Comparison of ENCODE assay signal across 10 cellular contexts in the genomic region with DNA sequence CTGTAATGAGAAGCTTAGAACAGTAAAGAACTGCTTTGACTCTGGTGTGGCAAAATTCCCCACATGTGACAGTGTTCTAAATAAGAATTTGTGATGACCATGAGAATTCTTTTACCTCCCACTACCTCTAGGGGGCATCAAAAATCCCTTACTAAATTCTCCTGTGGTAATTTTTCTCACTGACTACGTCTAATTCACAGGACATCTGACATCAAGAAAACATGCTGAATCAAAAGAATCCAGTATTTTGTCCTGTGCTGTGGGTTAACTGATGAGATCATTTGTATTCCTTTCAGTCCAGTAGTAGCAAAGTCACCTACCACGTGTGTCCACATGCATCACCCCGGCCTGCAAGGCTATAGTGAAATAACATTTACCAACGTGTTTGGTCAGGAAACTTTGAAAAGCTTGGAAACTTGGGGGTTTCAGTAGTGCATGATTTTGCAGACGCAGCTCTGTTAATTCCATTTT.
DNase-seq lines count a peak whose midpoint lies in the region; ATAC-seq and TF ChIP-seq lines count a peak whose summit lies in the region.
"Had no signal": no experiment of that assay in that cellular context is flagged by ENCODE, and none has a peak within 500 bp of the region (broad histone marks: within the 10 kb centered on the region; RNA-seq: fewer than 3 reads in every experiment).

No MANE protein-coding gene starts in this region.

- no peak overlapping the region for H3K27ac ChIP-seq in right lobe of liver
- H3K27ac ChIP-seq: SJSA1 had no signal

- no peaks in the 10 kb centered on the region for H3K9me3 ChIP-seq in right lobe of liver
- H3K9me3 ChIP-seq: SJSA1 had no signal

- peaks cover 0 to 7% (median 0%) of the 10 kb centered on the region in 4 donors for H3K36me3 ChIP-seq in right lobe of liver
- H3K36me3 ChIP-seq: SJSA1 had no signal

- ATAC-seq in GM21360 (IDR thresholded peaks at IDR 0.05; ENCODE audit: unreplicated experiment) (peak; percentile 63), right lobe of liver (peak; percentile 67 to 83 (median 77))

- DNase-seq in Caki2 (ENCODE audit: low read depth) (peak; percentile 58), NCI-H460 (ENCODE audit: extremely low read depth, low read depth) (peak; percentile 46), cerebellar cortex (ENCODE audit: low spot score) (peak; percentile 58), right lobe of liver (no peak), NCI-H1105 treated with DMSO at 0.1 percent for 48 hours (lab: John Stamatoyannopoulos, UW) (no peak), NCI-H524 treated with DMSO at 0.1 percent for 48 hours (lab: John Stamatoyannopoulos, UW) (no peak)
- no peak for DNase-seq in activated CD4-positive, alpha-beta memory T cell treated with anti-CD3 and anti-CD28 coated beads, Interleukin-2, amount 10 ng/mL, durations not matched to agents 7 days and 5 days
- DNase-seq: naive B cell had no signal

- no peaks in the 10 kb centered on the region for H3K4me1 ChIP-seq in right lobe of liver
- H3K4me1 ChIP-seq: SJSA1 had no signal

- no peak overlapping the region for H3K4me3 Mint-ChIP-seq in activated CD4-positive, alpha-beta memory T cell treated with anti-CD3 and anti-CD28 coated beads, Interleukin-2, amount 10 ng/mL, durations not matched to agents 7 days and 5 days
- H3K4me3 Mint-ChIP-seq: naive B cell had no signal

- TF ChIP-seq POLR2A in right lobe of liver (IDR thresholded peaks at IDR 0.05): no peak

- WGBS in right lobe of liver (ENCODE audit: insufficient coverage, low coverage, low lambda C conversion rate, missing lambda C conversion rate): 64% methylated on average over 5 of the region's 5 CpGs

- intact Hi-C loops in right lobe of liver (cut with DNase I): no loop called here

- H3K27me3 ChIP-seq in right lobe of liver: no peaks in the 10 kb centered on the region
- H3K27me3 ChIP-seq: SJSA1 had no signal

- in situ Hi-C loops in Caki2 (cut with HindIII; ENCODE audit: low pct_unique_long_range_greater_than_20kb, low sequenced_read_pairs): no loop called here

- no peak overlapping the region for H3K4me3 ChIP-seq in right lobe of liver
- H3K4me3 ChIP-seq: SJSA1 had no signal

- no peaks in the 10 kb centered on the region for H3K9me3 Mint-ChIP-seq in activated CD4-positive, alpha-beta memory T cell treated with anti-CD3 and anti-CD28 coated beads, Interleukin-2, amount 10 ng/mL, durations not matched to agents 7 days and 5 days

- POLR2A ChIA-PET in activated CD4-positive, alpha-beta memory T cell treated with anti-CD3 and anti-CD28 coated beads, Interleukin-2, amount 10 ng/mL, durations not matched to agents 7 days and 5 days (lab: Charles Lee): no interaction called here

- H3K27ac Mint-ChIP-seq in activated CD4-positive, alpha-beta memory T cell treated with anti-CD3 and anti-CD28 coated beads, Interleukin-2, amount 10 ng/mL, durations not matched to agents 7 days and 5 days: no peak overlapping the region

- TF ChIP-seq CTCF in right lobe of liver (IDR thresholded peaks at IDR 0.05): peak; percentile 57 to 70 (median 66)

- CTCF ChIA-PET in activated CD4-positive, alpha-beta memory T cell treated with anti-CD3 and anti-CD28 coated beads, Interleukin-2, amount 10 ng/mL, durations not matched to agents 7 days and 5 days (lab: Charles Lee): interaction anchor here (0.6 to 5.4 kb wide), 11 partner anchors 10 to 76 kb away, joined by 3 to 52 read pairs (median 4); no protein-coding TSS in a partner anchor

- H3K4me1 Mint-ChIP-seq in activated CD4-positive, alpha-beta memory T cell treated with anti-CD3 and anti-CD28 coated beads, Interleukin-2, amount 10 ng/mL, durations not matched to agents 7 days and 5 days: peaks cover 2% of the 10 kb centered on the region

- H3K36me3 Mint-ChIP-seq in activated CD4-positive, alpha-beta memory T cell treated with anti-CD3 and anti-CD28 coated beads, Interleukin-2, amount 10 ng/mL, durations not matched to agents 7 days and 5 days (ENCODE audit: low read depth): peaks cover 8% of the 10 kb centered on the region

- H3K27me3 Mint-ChIP-seq in activated CD4-positive, alpha-beta memory T cell treated with anti-CD3 and anti-CD28 coated beads, Interleukin-2, amount 10 ng/mL, durations not matched to agents 7 days and 5 days: no peaks in the 10 kb centered on the region
- H3K27me3 Mint-ChIP-seq: naive B cell had no signal

Comparison
In these comparisons a context has a peak if more than half of its experiments do, and no peak if none do; other contexts are left out.
1. DNase-seq: peak in Caki2 (single experiment), NCI-H460 (single experiment) and cerebellar cortex (single experiment); none in right lobe of liver (0 of 3), NCI-H1105 treated with DMSO at 0.1 percent for 48 hours (single experiment), NCI-H524 treated with DMSO at 0.1 percent for 48 hours (single experiment) and activated CD4-positive, alpha-beta memory T cell treated with anti-CD3 and anti-CD28 coated beads, Interleukin-2, amount 10 ng/mL, durations not matched to agents 7 days and 5 days (single experiment).